Comparison of ENCODE assay signal across 17 cellular contexts in the genomic region with DNA sequence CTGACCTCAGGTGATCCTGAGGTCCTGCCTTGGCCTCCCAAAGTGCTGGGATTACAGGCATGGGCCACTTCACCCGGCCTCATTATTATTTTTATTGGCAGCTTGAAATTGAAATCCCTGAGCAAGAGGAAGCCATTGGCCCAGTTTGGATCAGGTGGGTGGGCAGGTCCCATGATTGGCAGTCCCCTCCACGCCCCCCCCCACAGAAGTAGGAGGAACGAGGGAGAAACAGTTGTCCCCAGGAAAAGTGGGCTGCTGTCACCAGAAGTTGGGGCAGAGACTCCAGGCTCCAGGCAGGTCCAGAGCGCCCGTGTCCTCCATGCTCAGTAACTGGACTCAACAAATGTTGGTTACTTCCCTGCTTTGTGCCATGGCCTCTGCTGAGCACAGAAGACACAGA.
DNase-seq lines count a peak whose midpoint lies in the region; ATAC-seq, FAIRE-seq and TF ChIP-seq lines count a peak whose summit lies in the region.
"Had no signal": no experiment of that assay in that cellular context is flagged by ENCODE, and none has a peak within 500 bp of the region (broad histone marks: within the 10 kb centered on the region; RNA-seq: fewer than 3 reads in every experiment).

No MANE protein-coding gene starts in this region.

- H3K9ac ChIP-seq in GM12878 (ENCODE audit: control insufficient read depth, insufficient read depth, low read length) = no peak overlapping the region
- H3K9ac ChIP-seq: KMS-11 had no signal

- H4K20me1 ChIP-seq in GM12878 (ENCODE audit: control insufficient read depth, insufficient read depth) = no peaks in the 10 kb centered on the region

- TF ChIP-seq EP300 in GM12878 (IDR thresholded peaks at IDR 0.05; ENCODE audit: borderline replicate concordance in 1 of 2, control insufficient read depth in 1 of 2, low read depth in 2 of 2, low read length in 2 of 2) = no peak

- H3K4me2 ChIP-seq in GM12878 (ENCODE audit: control insufficient read depth, insufficient read depth) = no peak overlapping the region
- H3K4me2 ChIP-seq: KMS-11 had no signal

- H3K4me1 ChIP-seq in GM12878 (ENCODE audit: control insufficient read depth, insufficient read depth, low read length) (peaks cover 71% of the 10 kb centered on the region), left lung (no peaks in the 10 kb centered on the region)

- DNase-seq in HFFc6 (no peak), GM12878 (ENCODE audit: low read depth, low spot score) (no peak), left lung (no peak), HTR-8/SVneo (ENCODE audit: insufficient read length, low spot score) (no peak)
- no peak for DNase-seq in activated T-helper 2 cell treated with anti-CD3 and anti-CD28 coated beads, Interferon-gamma antibody, Interleukin-2, Interleukin-4, amounts not matched to agents 10 μg/mL and 5 μg/mL and 100 μg/mL, durations not matched to agents 14 hours and 24 hours and 36 hours (ENCODE audit: low spot score)
- no peak for DNase-seq in activated CD8-positive, alpha-beta memory T cell treated with anti-CD3 and anti-CD28 coated beads, Interleukin-2, amount 50 U/mL, for 48 hours
- DNase-seq: activated CD8-positive, alpha-beta memory T cell treated with anti-CD3 and anti-CD28 coated beads for 24 hours; AML-193; GDM1; NCI-H82 had no signal

- intact Hi-C loops in GM12878 (cut with micrococcal nuclease; ENCODE audit: unreplicated experiment) (loop anchor here (5.0 kb wide), 1 partner anchor 50 kb away; no protein-coding TSS in a partner anchor), left lung (cut with DNase I) (no loop called here)
- intact Hi-C loops in activated T-helper 2 cell treated with anti-CD3 and anti-CD28 coated beads, Interferon-gamma antibody, Interleukin-2, Interleukin-4, amounts not matched to agents 10 μg/mL and 5 μg/mL and 100 μg/mL, durations not matched to agents 14 hours and 24 hours and 36 hours (cut with micrococcal nuclease) = no loop called here

- peaks cover 40% of the 10 kb centered on the region for H3K4me1 Mint-ChIP-seq in HFFc6 (ENCODE audit: low read depth)
- H3K4me1 Mint-ChIP-seq in stimulated activated memory B cell treated with anti-CD40 and anti-IgM and Interleukin-4, amounts not matched to agents 10 μg/mL and 1 μg/mL and 100 μg/mL, for 72 hours = peaks cover 76% of the 10 kb centered on the region
- H3K4me1 Mint-ChIP-seq in activated T-helper 2 cell treated with anti-CD3 and anti-CD28 coated beads, Interferon-gamma antibody, Interleukin-2, Interleukin-4, amounts not matched to agents 10 μg/mL and 5 μg/mL and 100 μg/mL, durations not matched to agents 14 hours and 24 hours and 36 hours (ENCODE audit: low read depth) = no peaks in the 10 kb centered on the region
- H3K4me1 Mint-ChIP-seq: activated naive CD8-positive, alpha-beta T cell treated with anti-CD3 and anti-CD28 coated beads, Interleukin-2, amount 10 ng/mL, durations not matched to agents 7 days and 5 days had no signal

- FAIRE-seq in GM12878 (lab: Jason Lieb, UNC) = no peak
- FAIRE-seq in HTR-8/SVneo (lab: Jason Lieb, UNC) = no peak
- FAIRE-seq: D721Med, RCC 7860 had no signal

- no peak for TF ChIP-seq POLR2A in GM12878 (IDR thresholded peaks at IDR 0.05; ENCODE audit: low read depth, low read length)

- POLR2A ChIA-PET in GM12878 (lab: Charles Lee) = interaction anchor here (1.0 to 4.4 kb wide), 12 partner anchors 9 to 69 kb away, joined by 3 to 47 read pairs (median 5); no protein-coding TSS in a partner anchor

- BruUV-seq in GM12878 (replicated peaks; lab: Mats Ljungman, UMichigan) = no TSS peak

- ATAC-seq in GM12878 (no peak), left lung (no peak), GM19397 (IDR thresholded peaks at IDR 0.05; ENCODE audit: unreplicated experiment) (no peak)
- ATAC-seq in stimulated activated memory B cell treated with anti-CD40 and anti-IgM and Interleukin-4, amounts not matched to agents 10 μg/mL and 1 μg/mL and 100 μg/mL, for 72 hours = no peak

- H3K36me3 ChIP-seq in GM12878 (ENCODE audit: control insufficient read depth in 2 of 2, insufficient read depth in 2 of 2, low read length in 1 of 2) = peaks cover 2% of the 10 kb centered on the region in 2 experiments; a peak in 2 of 4 replicates
- H3K36me3 ChIP-seq in left lung = no peaks in the 10 kb centered on the region

- peaks cover 21% of the 10 kb centered on the region for H3K36me3 Mint-ChIP-seq in HFFc6 (ENCODE audit: low read depth)
- H3K36me3 Mint-ChIP-seq in stimulated activated memory B cell treated with anti-CD40 and anti-IgM and Interleukin-4, amounts not matched to agents 10 μg/mL and 1 μg/mL and 100 μg/mL, for 72 hours = peaks cover 25% of the 10 kb centered on the region
- no peaks in the 10 kb centered on the region for H3K36me3 Mint-ChIP-seq in activated T-helper 2 cell treated with anti-CD3 and anti-CD28 coated beads, Interferon-gamma antibody, Interleukin-2, Interleukin-4, amounts not matched to agents 10 μg/mL and 5 μg/mL and 100 μg/mL, durations not matched to agents 14 hours and 24 hours and 36 hours (ENCODE audit: low read depth)

- no peak overlapping the region for H3K4me3 ChIP-seq in GM12878
- H3K4me3 ChIP-seq in left lung = no peak overlapping the region

- no peak overlapping the region for H3K4me3 Mint-ChIP-seq in HFFc6
- no peak overlapping the region for H3K4me3 Mint-ChIP-seq in stimulated activated memory B cell treated with anti-CD40 and anti-IgM and Interleukin-4, amounts not matched to agents 10 μg/mL and 1 μg/mL and 100 μg/mL, for 72 hours
- H3K4me3 Mint-ChIP-seq in activated T-helper 2 cell treated with anti-CD3 and anti-CD28 coated beads, Interferon-gamma antibody, Interleukin-2, Interleukin-4, amounts not matched to agents 10 μg/mL and 5 μg/mL and 100 μg/mL, durations not matched to agents 14 hours and 24 hours and 36 hours (ENCODE audit: low read depth) = no peak overlapping the region
- H3K4me3 Mint-ChIP-seq: activated naive CD8-positive, alpha-beta T cell treated with anti-CD3 and anti-CD28 coated beads, Interleukin-2, amount 10 ng/mL, durations not matched to agents 7 days and 5 days; activated T-helper 1 cell treated with anti-CD3 and anti-CD28 coated beads, Interleukin-12 subunit alpha, Interleukin-12 subunit beta, Interleukin-2, Interleukin-4 antibody, amounts not matched to agents 30 ng/mL and 10 ng/mL and 1 ng/mL, durations not matched to agents 14 hours and 24 hours and 36 hours had no signal

- H3K27ac Mint-ChIP-seq in HFFc6 = peak overlapping the region; percentile 89
- peak overlapping the region; percentile 95 for H3K27ac Mint-ChIP-seq in stimulated activated memory B cell treated with anti-CD40 and anti-IgM and Interleukin-4, amounts not matched to agents 10 μg/mL and 1 μg/mL and 100 μg/mL, for 72 hours
- H3K27ac Mint-ChIP-seq in activated T-helper 2 cell treated with anti-CD3 and anti-CD28 coated beads, Interferon-gamma antibody, Interleukin-2, Interleukin-4, amounts not matched to agents 10 μg/mL and 5 μg/mL and 100 μg/mL, durations not matched to agents 14 hours and 24 hours and 36 hours = no peak overlapping the region
- H3K27ac Mint-ChIP-seq: activated naive CD8-positive, alpha-beta T cell treated with anti-CD3 and anti-CD28 coated beads, Interleukin-2, amount 10 ng/mL, durations not matched to agents 7 days and 5 days; activated T-helper 1 cell treated with anti-CD3 and anti-CD28 coated beads, Interleukin-12 subunit alpha, Interleukin-12 subunit beta, Interleukin-2, Interleukin-4 antibody, amounts not matched to agents 30 ng/mL and 10 ng/mL and 1 ng/mL, durations not matched to agents 14 hours and 24 hours and 36 hours had no signal

- H3K27me3 Mint-ChIP-seq in HFFc6 (ENCODE audit: insufficient read depth) = no peaks in the 10 kb centered on the region; the same call in 1 of the 2 replicates
- H3K27me3 Mint-ChIP-seq in stimulated activated memory B cell treated with anti-CD40 and anti-IgM and Interleukin-4, amounts not matched to agents 10 μg/mL and 1 μg/mL and 100 μg/mL, for 72 hours = no peaks in the 10 kb centered on the region
- H3K27me3 Mint-ChIP-seq in activated T-helper 2 cell treated with anti-CD3 and anti-CD28 coated beads, Interferon-gamma antibody, Interleukin-2, Interleukin-4, amounts not matched to agents 10 μg/mL and 5 μg/mL and 100 μg/mL, durations not matched to agents 14 hours and 24 hours and 36 hours (ENCODE audit: low read depth) = no peaks in the 10 kb centered on the region
- H3K27me3 Mint-ChIP-seq: activated naive CD8-positive, alpha-beta T cell treated with anti-CD3 and anti-CD28 coated beads, Interleukin-2, amount 10 ng/mL, durations not matched to agents 7 days and 5 days had no signal

- no peaks in the 10 kb centered on the region; the same call in 2 of the 3 replicates for H3K9me3 ChIP-seq in GM12878 (replicated peaks; ENCODE audit: control insufficient read depth, insufficient read depth, low read length)
- no peaks in the 10 kb centered on the region for H3K9me3 ChIP-seq in left lung

- H3K27me3 ChIP-seq in GM12878 (replicated peaks in 1 of 2; ENCODE audit: control insufficient read depth in 2 of 2, insufficient read depth in 2 of 2, low read length in 1 of 2) = no peaks in the 10 kb centered on the region
- no peaks in the 10 kb centered on the region for H3K27me3 ChIP-seq in left lung

- H2AFZ ChIP-seq in GM12878 (ENCODE audit: control insufficient read depth, low read depth, low read length) = no peak overlapping the region

- no peak for TF ChIP-seq RAD21 in GM12878 (IDR thresholded peaks at IDR 0.05; ENCODE audit: insufficient read depth, low read depth, low read length)

- TF ChIP-seq CTCF in HFFc6 (IDR thresholded peaks at IDR 0.05) = no peak
- no peak for TF ChIP-seq CTCF in GM12878 (IDR thresholded peaks at IDR 0.05 in 2 of 3, conservative IDR thresholded peaks at IDR 0.05 in 1 of 3; ENCODE audit: control insufficient read depth in 2 of 3, extremely low read depth in 1 of 3, insufficient read depth in 1 of 3, low read depth in 3 of 3, low read length in 3 of 3)
- no peak for TF ChIP-seq CTCF in left lung (IDR thresholded peaks at IDR 0.05)

- peak overlapping the region; percentile 95 for H3K27ac ChIP-seq in GM12878 (ENCODE audit: control insufficient read depth, insufficient read depth)
- H3K27ac ChIP-seq in left lung = peak overlapping the region; percentile 13 to 28
- H3K27ac ChIP-seq: KMS-11 had no signal

- peaks cover 79% of the 10 kb centered on the region for H3K79me2 ChIP-seq in GM12878 (ENCODE audit: control insufficient read depth, insufficient read depth, low read length)

- WGBS in GM12878 (ENCODE audit: insufficient coverage, insufficient replicate concordance, low lambda C conversion rate, missing lambda C conversion rate) = 88% methylated on average over 5 of the region's 5 CpGs

- CTCF ChIA-PET in GM12878 (lab: Yijun Ruan, JAX) = interaction anchor here (1.1 to 2.0 kb wide), 5 partner anchors 10 to 72 kb away, joined by 3 to 13 read pairs (median 4); no protein-coding TSS in a partner anchor

- in situ Hi-C loops in GM12878 (cut with MboI) = loop anchor here (5.0 kb wide), 1 partner anchor 65 kb away; no protein-coding TSS in a partner anchor

- no peaks in the 10 kb centered on the region for H3K9me3 Mint-ChIP-seq in HFFc6
- no peaks in the 10 kb centered on the region for H3K9me3 Mint-ChIP-seq in stimulated activated memory B cell treated with anti-CD40 and anti-IgM and Interleukin-4, amounts not matched to agents 10 μg/mL and 1 μg/mL and 100 μg/mL, for 72 hours
- H3K9me3 Mint-ChIP-seq in activated T-helper 2 cell treated with anti-CD3 and anti-CD28 coated beads, Interferon-gamma antibody, Interleukin-2, Interleukin-4, amounts not matched to agents 10 μg/mL and 5 μg/mL and 100 μg/mL, durations not matched to agents 14 hours and 24 hours and 36 hours = peaks cover 4% of the 10 kb centered on the region

- RAD21 ChIA-PET in GM12878 (lab: Charles Lee; ENCODE audit: unreplicated experiment) = interaction anchor here (0.9 to 5.5 kb wide), 14 partner anchors 9 to 71 kb away, joined by 3 to 38 read pairs (median 13); a partner anchor contains a TSS

- SMC1A ChIA-PET in GM12878 (lab: Charles Lee; ENCODE audit: uncharacterized antibody, unreplicated experiment) = interaction anchor here (1.2 to 6.9 kb wide), 10 partner anchors 9 to 71 kb away, joined by 3 to 48 read pairs (median 16); a partner anchor contains a TSS
